ENCODE assay signal across 18 cellular contexts in genomic region chr22:33789690-33790253, GRCh38.
"Had no signal": no experiment of that assay in that cellular context is flagged by ENCODE, and none has a peak within 500 bp of the region (broad histone marks: within the 10 kb centered on the region; RNA-seq: fewer than 3 reads in every experiment).

No MANE protein-coding gene starts in this region.

- H3K4me1 Mint-ChIP-seq: activated naive CD8-positive, alpha-beta T cell treated with anti-CD3 and anti-CD28 coated beads, Interleukin-2, amount 10 ng/mL, durations not matched to agents 7 days and 5 days; central memory CD8-positive, alpha-beta T cell; naive thymus-derived CD4-positive, alpha-beta T cell had no signal

- H3K27me3 Mint-ChIP-seq: activated naive CD8-positive, alpha-beta T cell treated with anti-CD3 and anti-CD28 coated beads, Interleukin-2, amount 10 ng/mL, durations not matched to agents 7 days and 5 days; central memory CD8-positive, alpha-beta T cell had no signal

- ATAC-seq: left lobe of liver; naive thymus-derived CD4-positive, alpha-beta T cell; SK-N-SH treated with all-trans-retinoic acid at 6 μM for 48 hours had no signal

- H3K4me3 Mint-ChIP-seq: activated naive CD8-positive, alpha-beta T cell treated with anti-CD3 and anti-CD28 coated beads, Interleukin-2, amount 10 ng/mL, durations not matched to agents 7 days and 5 days; central memory CD8-positive, alpha-beta T cell; naive thymus-derived CD4-positive, alpha-beta T cell had no signal

- H3K27ac Mint-ChIP-seq: activated naive CD8-positive, alpha-beta T cell treated with anti-CD3 and anti-CD28 coated beads, Interleukin-2, amount 10 ng/mL, durations not matched to agents 7 days and 5 days; naive thymus-derived CD4-positive, alpha-beta T cell had no signal

- DNase-seq: activated CD4-positive, alpha-beta T cell treated with anti-CD3 and anti-CD28 coated beads for 4 hours; activated CD8-positive, alpha-beta memory T cell treated with anti-CD3 and anti-CD28 coated beads, Interleukin-2, amount 50 U/mL, for 48 hours; activated effector memory CD4-positive, alpha-beta T cell treated with Interleukin-2 at 50 U/mL for 16 hours; activated naive CD8-positive, alpha-beta T cell treated with anti-CD3 and anti-CD28 coated beads, Interleukin-2, amount 10 ng/mL, durations not matched to agents 7 days and 5 days; anterior cingulate cortex; brain microvascular endothelial cell; foreskin fibroblast; hippocampal formation; mammary epithelial cell; naive thymus-derived CD4-positive, alpha-beta T cell; retina; stimulated activated CD4-positive, alpha-beta T cell treated with anti-CD3 and anti-CD28 coated beads, Interleukin-4, amount 100 ng/mL, for 4 hours; stimulated activated CD8-positive, alpha-beta memory T cell treated with anti-CD3 and anti-CD28 coated beads, Interleukin-4, amount 100 ng/mL, for 48 hours; T-helper 1 cell; T1000 had no signal
